Comparison of ENCODE assay signal across 8 cellular contexts in genomic region chr12:46187023-46187422, GRCh38.
DNase-seq lines count a peak whose midpoint lies in the region; ATAC-seq, FAIRE-seq and TF ChIP-seq lines count a peak whose summit lies in the region.

No MANE protein-coding gene starts in this region.

- H3K36me3 ChIP-seq in A673 (ENCODE audit: insufficient read depth, low read length, poor library complexity, severe bottlenecking) (peaks cover 5% of the 10 kb centered on the region), right lobe of liver (no peaks in the 10 kb centered on the region), Karpas-422 (ENCODE audit: insufficient read depth, low read length) (peaks cover 13% of the 10 kb centered on the region)

- TF ChIP-seq CTCF in A673 (conservative IDR thresholded peaks at IDR 0.05; ENCODE audit: low read depth, low read length) (no peak), brain (conservative IDR thresholded peaks at IDR 0.05) (no peak), right lobe of liver (IDR thresholded peaks at IDR 0.05) (no peak)

- H3K4me3 ChIP-seq in A673 (ENCODE audit: low read depth, low read length, poor library complexity, severe bottlenecking) (no peak overlapping the region), right lobe of liver (no peak overlapping the region), Karpas-422 (ENCODE audit: low read length) (no peak overlapping the region)

- ATAC-seq in right lobe of liver (peak; percentile 74 to 85 (median 83)), HG02798 (IDR thresholded peaks at IDR 0.05; ENCODE audit: poor library complexity, unreplicated experiment) (no peak)

- no peak for TF ChIP-seq POLR2A in H54 (IDR thresholded peaks at IDR 0.05; ENCODE audit: low read depth, low read length)
- TF ChIP-seq POLR2A in right lobe of liver (IDR thresholded peaks at IDR 0.05), result no peak

- H3K9me3 ChIP-seq in A673 (ENCODE audit: low read depth, low read length, poor library complexity, severe bottlenecking) (no peaks in the 10 kb centered on the region), right lobe of liver (no peaks in the 10 kb centered on the region), Karpas-422 (ENCODE audit: low read length) (no peaks in the 10 kb centered on the region)

- peaks cover 0 to 21% (median 9%) of the 10 kb centered on the region in 5 experiments for H3K9me3 Mint-ChIP-seq in brain

- H3K27ac ChIP-seq in A673 (ENCODE audit: low read depth, low read length, poor library complexity, severe bottlenecking) (no peak overlapping the region), right lobe of liver (peak overlapping the region in 1 of 3 donors; percentile 20), Karpas-422 (ENCODE audit: low read length) (no peak overlapping the region)

- POLR2A ChIA-PET in A673 (lab: Charles Lee; ENCODE audit: low non-redundant PET), result no interaction called here

- in situ Hi-C loops in KBM-7 (cut with MboI; ENCODE audit: low pct_unique_long_range_greater_than_20kb, low sequenced_read_pairs), result no loop called here

- no peaks in the 10 kb centered on the region for H3K27me3 ChIP-seq in A673 (replicated peaks; ENCODE audit: insufficient read depth, low read depth, low read length, poor library complexity)
- H3K27me3 ChIP-seq in right lobe of liver, result no peaks in the 10 kb centered on the region
- H3K27me3 ChIP-seq in Karpas-422 (ENCODE audit: low read length), result no peaks in the 10 kb centered on the region

- peak overlapping the region in 3 of 5 experiments; percentile 8 to 68 (median 30) for H3K27ac Mint-ChIP-seq in brain

- peaks cover 9% of the 10 kb centered on the region for H4K20me1 ChIP-seq in Karpas-422 (ENCODE audit: insufficient read depth, low read depth, low read length)

- H3K27me3 Mint-ChIP-seq in brain, result no peaks in the 10 kb centered on the region

- CTCF ChIA-PET in A673 (lab: Charles Lee), result no interaction called here

- no peaks in the 10 kb centered on the region for H3K9me2 ChIP-seq in Karpas-422 (replicated peaks; ENCODE audit: insufficient read depth, low read length)

- FAIRE-seq in H54 (lab: Jason Lieb, UNC), result peak; percentile 20

- peaks cover 65% of the 10 kb centered on the region for H3K36me3 Mint-ChIP-seq in brain

- H3K4me2 ChIP-seq in Karpas-422 (ENCODE audit: low read depth, low read length, poor library complexity, severe bottlenecking), result no peak overlapping the region

- DNase-seq in A673 (ENCODE audit: low spot score), result peak; percentile 59
- no peak for DNase-seq in H54 (ENCODE audit: insufficient read length, low spot score)
- DNase-seq in right lobe of liver, result peak in 2 of 3 donors; percentile 54 to 82
- DNase-seq in Karpas-422, result no peak
- no peak for DNase-seq in stimulated activated CD4-positive, alpha-beta T cell treated with anti-CD3 and anti-CD28 coated beads, Interleukin-15, amount 100 ng/mL, for 24 hours
- DNase-seq in KBM-7, result no peak

- no peak overlapping the region for H3K4me3 Mint-ChIP-seq in brain

- H3K9ac ChIP-seq in Karpas-422 (ENCODE audit: low read length), result no peak overlapping the region

- no TSS peak for BruUV-seq in A673 (replicated peaks; lab: Mats Ljungman, UMichigan)

- intact Hi-C loops in A673 (cut with micrococcal nuclease; ENCODE audit: unreplicated experiment), result no loop called here
- intact Hi-C loops in right lobe of liver (cut with DNase I), result no loop called here

- no peaks in the 10 kb centered on the region for H3K4me1 Mint-ChIP-seq in brain

- 20% methylated on average over 3 of the region's 3 CpGs for WGBS in right lobe of liver (ENCODE audit: insufficient coverage, low coverage, low lambda C conversion rate, missing lambda C conversion rate)

- H2AFZ ChIP-seq in Karpas-422 (ENCODE audit: low read length), result no peak overlapping the region

- H3K4me1 ChIP-seq in A673 (ENCODE audit: insufficient read depth, low read length, poor library complexity, severe bottlenecking) (peaks cover 9% of the 10 kb centered on the region), right lobe of liver (peaks cover 0 to 37% (median 4%) of the 10 kb centered on the region in 4 donors), Karpas-422 (ENCODE audit: low read length) (peaks cover 9% of the 10 kb centered on the region)

- H3K79me2 ChIP-seq in Karpas-422 (ENCODE audit: low read length), result no peaks in the 10 kb centered on the region

Comparison
In these comparisons a context has a peak if more than half of its experiments do, and no peak if none do; other contexts are left out.
1. DNase-seq: peak in A673 (single experiment) and right lobe of liver (2 of 3); none in H54 (single experiment), Karpas-422 (single experiment), stimulated activated CD4-positive, alpha-beta T cell treated with anti-CD3 and anti-CD28 coated beads, Interleukin-15, amount 100 ng/mL, for 24 hours (single experiment) and KBM-7 (single experiment).